ENCODE assay signal across 12 cellular contexts in genomic region chr6:122853259-122853995, GRCh38.
DNase-seq lines count a peak whose midpoint lies in the region; ATAC-seq and TF ChIP-seq lines count a peak whose summit lies in the region.
"Had no signal": no experiment of that assay in that cellular context is flagged by ENCODE, and none has a peak within 500 bp of the region (broad histone marks: within the 10 kb centered on the region; RNA-seq: fewer than 3 reads in every experiment).

No MANE protein-coding gene starts in this region.

- TF ChIP-seq CTCF in CD14-positive monocyte (IDR thresholded peaks at IDR 0.05) = no peak

- H3K4me1 Mint-ChIP-seq in CD14-positive monocyte = no peaks in the 10 kb centered on the region
- H3K4me1 Mint-ChIP-seq: CD4-positive, CD25-positive, alpha-beta regulatory T cell had no signal

- peaks cover 7 to 8% (median 7%) of the 10 kb centered on the region in 3 donors for H3K27me3 Mint-ChIP-seq in CD14-positive monocyte (ENCODE audit: low read depth in 3 of 3)
- H3K27me3 Mint-ChIP-seq: CD4-positive, CD25-positive, alpha-beta regulatory T cell had no signal

- intact Hi-C loops in CD14-positive monocyte (cut with micrococcal nuclease) = no loop called here

- DNase-seq in RPMI8226 (peak; percentile 46), DMS 273 treated with DMSO at 0.1 percent for 48 hours (lab: John Stamatoyannopoulos, UW) (no peak), CD14-positive monocyte (ENCODE audit: low spot score) (no peak), D341Med (ENCODE audit: low spot score) (no peak), SHP77 treated with DMSO at 0.1 percent for 48 hours (lab: John Stamatoyannopoulos, UW) (no peak)
- DNase-seq: activated CD8-positive, alpha-beta T cell treated with anti-CD3 and anti-CD28 coated beads for 36 hours; CD4-positive, CD25-positive, alpha-beta regulatory T cell; hippocampal formation; NCI-H2227 treated with DMSO at 0.1 percent for 48 hours had no signal

- no peaks in the 10 kb centered on the region for H3K36me3 Mint-ChIP-seq in CD14-positive monocyte
- H3K36me3 Mint-ChIP-seq: CD4-positive, CD25-positive, alpha-beta regulatory T cell had no signal

- peak; percentile 64 for ATAC-seq in GM18508 (IDR thresholded peaks at IDR 0.05; ENCODE audit: insufficient read depth, unreplicated experiment)
- ATAC-seq in GM21529 (IDR thresholded peaks at IDR 0.05; ENCODE audit: unreplicated experiment) = peak; percentile 96
- ATAC-seq in HG03159 (IDR thresholded peaks at IDR 0.05; ENCODE audit: unreplicated experiment) = peak; percentile 71
- ATAC-seq: activated CD8-positive, alpha-beta T cell treated with anti-CD3 and anti-CD28 coated beads for 36 hours had no signal

- H3K9me3 Mint-ChIP-seq in CD14-positive monocyte = no peaks in the 10 kb centered on the region
- H3K9me3 Mint-ChIP-seq: activated CD8-positive, alpha-beta T cell treated with anti-CD3 and anti-CD28 coated beads for 36 hours had no signal

- no peak overlapping the region for H3K4me3 Mint-ChIP-seq in CD14-positive monocyte
- H3K4me3 Mint-ChIP-seq: activated CD8-positive, alpha-beta T cell treated with anti-CD3 and anti-CD28 coated beads for 36 hours; CD4-positive, CD25-positive, alpha-beta regulatory T cell had no signal

- H3K27ac Mint-ChIP-seq in CD14-positive monocyte = no peak overlapping the region
- H3K27ac Mint-ChIP-seq: activated CD8-positive, alpha-beta T cell treated with anti-CD3 and anti-CD28 coated beads for 36 hours; CD4-positive, CD25-positive, alpha-beta regulatory T cell had no signal
